ENCODE assay signal across 8 cellular contexts in genomic region chr17:50146230-50146926, GRCh38. TPM values are rescaled to one million over a fixed set of nuclear protein-coding genes. Genes with fewer than 3 reads are reported as not detected.
DNase-seq lines count a peak whose midpoint lies in the region; ATAC-seq, FAIRE-seq and TF ChIP-seq lines count a peak whose summit lies in the region.

No MANE protein-coding gene starts in this region.

- peak overlapping the region; percentile 95; the same call in 2 of the 3 replicates for H3K4me2 ChIP-seq in A549

- no peak for FAIRE-seq in A549 (lab: Jason Lieb, UNC)

- H3K27ac ChIP-seq in A549 (peak overlapping the region in 1 of 2 experiments; percentile 96; a peak in 2 of 6 replicates), brain microvascular endothelial cell (no peak overlapping the region)

- peak overlapping the region; percentile 94 for H3K4me3 Mint-ChIP-seq in HFFc6

- no peak for TF ChIP-seq POLR2A in A549 (IDR thresholded peaks at IDR 0.05; ENCODE audit: low read length)

- TF ChIP-seq CTCF in A549 (IDR thresholded peaks at IDR 0.05) (no peak), HFFc6 (IDR thresholded peaks at IDR 0.05) (peak; percentile 51), brain microvascular endothelial cell (IDR thresholded peaks at IDR 0.05; ENCODE audit: low read depth, low read length, missing control alignments) (peak; percentile 41)

- H3K4me1 Mint-ChIP-seq in HFFc6 (ENCODE audit: low read depth), result peaks cover 48% of the 10 kb centered on the region

- H3K9me3 ChIP-seq in A549 (no peaks in the 10 kb centered on the region), mononuclear cell (ENCODE audit: low read depth, low read length) (no peaks in the 10 kb centered on the region)

- H3K4me3 ChIP-seq in A549 (no peak overlapping the region), brain microvascular endothelial cell (ENCODE audit: low read depth, low read length) (peak overlapping the region; percentile 81), mononuclear cell (ENCODE audit: low read length) (peak overlapping the region; percentile 91)

- peaks cover 34% of the 10 kb centered on the region for H3K36me3 ChIP-seq in brain microvascular endothelial cell (replicated peaks)

- H3K4me1 ChIP-seq in A549 (peaks cover 41% of the 10 kb centered on the region), mononuclear cell (ENCODE audit: insufficient read depth, low read length) (peaks cover 66% of the 10 kb centered on the region)

- no peak for TF ChIP-seq EP300 in A549 (IDR thresholded peaks at IDR 0.05)

- peak overlapping the region; percentile 88 for H3K27ac Mint-ChIP-seq in HFFc6

- DNase-seq in A549 (ENCODE audit: low read depth in 1 of 2, low spot score in 1 of 2), result no peak
- DNase-seq in HFFc6, result no peak
- DNase-seq in brain microvascular endothelial cell, result no peak
- DNase-seq in cerebellar nuclear complex (lab: John Stamatoyannopoulos, UW), result no peak
- DNase-seq in SIG-M5 treated with dmso at 0.1 percent for 504 hours (lab: John Stamatoyannopoulos, UW; ENCODE audit: unreplicated experiment), result no peak

- in situ Hi-C loops in brain microvascular endothelial cell (cut with HindIII; ENCODE audit: low pct_ligation_motif_present, low sequenced_read_pairs), result no loop called here

- POLR2A ChIA-PET in A549 (lab: Yijun Ruan, JAX), result interaction anchor here (1.0 kb wide), 1 partner anchor 52 kb away, joined by 3 read pairs; no protein-coding TSS in a partner anchor

- ATAC-seq in A549 (no peak), HG02840 (IDR thresholded peaks at IDR 0.05; ENCODE audit: low FRiP score, unreplicated experiment) (no peak), GM21447 (IDR thresholded peaks at IDR 0.05; ENCODE audit: unreplicated experiment) (no peak)

- H3K27me3 ChIP-seq in brain microvascular endothelial cell (replicated peaks) (no peaks in the 10 kb centered on the region), mononuclear cell (ENCODE audit: insufficient read depth, low read length) (no peaks in the 10 kb centered on the region)

- H3K36me3 Mint-ChIP-seq in HFFc6 (ENCODE audit: low read depth), result peaks cover 27% of the 10 kb centered on the region

- no peaks in the 10 kb centered on the region for H3K9me3 Mint-ChIP-seq in HFFc6

- no peak for TF ChIP-seq RAD21 in A549 (conservative IDR thresholded peaks at IDR 0.05 in 1 of 2, IDR thresholded peaks at IDR 0.05 in 1 of 2)

- CTCF ChIA-PET in A549 (lab: Yijun Ruan, JAX), result interaction anchor here (1.6 to 60.2 kb wide), 7 partner anchors 7 to 41 kb away, joined by 5 to 1356 read pairs (median 139); partner anchors contain the start of genes PDK2 and SGCA

- WGBS in A549 (ENCODE audit: missing lambda C conversion rate), result 94% methylated on average over 7 of the region's 10 CpGs

- peaks cover 2% of the 10 kb centered on the region for H3K27me3 Mint-ChIP-seq in HFFc6 (ENCODE audit: insufficient read depth)

TF ChIP-seq in A549, 52 proteins besides CTCF, POLR2A, EP300 and RAD21:
- TF ChIP-seq, protein P1, sequence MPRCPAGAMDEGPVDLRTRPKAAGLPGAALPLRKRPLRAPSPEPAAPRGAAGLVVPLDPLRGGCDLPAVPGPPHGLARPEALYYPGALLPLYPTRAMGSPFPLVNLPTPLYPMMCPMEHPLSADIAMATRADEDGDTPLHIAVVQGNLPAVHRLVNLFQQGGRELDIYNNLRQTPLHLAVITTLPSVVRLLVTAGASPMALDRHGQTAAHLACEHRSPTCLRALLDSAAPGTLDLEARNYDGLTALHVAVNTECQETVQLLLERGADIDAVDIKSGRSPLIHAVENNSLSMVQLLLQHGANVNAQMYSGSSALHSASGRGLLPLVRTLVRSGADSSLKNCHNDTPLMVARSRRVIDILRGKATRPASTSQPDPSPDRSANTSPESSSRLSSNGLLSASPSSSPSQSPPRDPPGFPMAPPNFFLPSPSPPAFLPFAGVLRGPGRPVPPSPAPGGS (IDR thresholded peaks at IDR 0.05), result no peak
- TF ChIP-seq CHD2 (IDR thresholded peaks at IDR 0.05; ENCODE audit: low read length, partially characterized antibody) (no peak), ZC3H11A (IDR thresholded peaks at IDR 0.05) (no peak), POLR2AphosphoS2 (conservative IDR thresholded peaks at IDR 0.05; ENCODE audit: low read length) (no peak), GATA3 (IDR thresholded peaks at IDR 0.05; ENCODE audit: borderline replicate concordance) (no peak), TP53 (CRISPR knock-in tag; IDR thresholded peaks at IDR 0.05) (no peak), ZNF302 (CRISPR knock-in tag; IDR thresholded peaks at IDR 0.05) (no peak), RNF2 (IDR thresholded peaks at IDR 0.05; ENCODE audit: borderline replicate concordance, low read depth) (no peak), CEBPB (IDR thresholded peaks at IDR 0.05) (no peak), RFX5 (IDR thresholded peaks at IDR 0.05) (no peak), CHD4 (IDR thresholded peaks at IDR 0.05; ENCODE audit: borderline replicate concordance) (no peak), RCOR1 (IDR thresholded peaks at IDR 0.05; ENCODE audit: low read depth, low read length) (no peak)
- TF ChIP-seq, protein P2, sequence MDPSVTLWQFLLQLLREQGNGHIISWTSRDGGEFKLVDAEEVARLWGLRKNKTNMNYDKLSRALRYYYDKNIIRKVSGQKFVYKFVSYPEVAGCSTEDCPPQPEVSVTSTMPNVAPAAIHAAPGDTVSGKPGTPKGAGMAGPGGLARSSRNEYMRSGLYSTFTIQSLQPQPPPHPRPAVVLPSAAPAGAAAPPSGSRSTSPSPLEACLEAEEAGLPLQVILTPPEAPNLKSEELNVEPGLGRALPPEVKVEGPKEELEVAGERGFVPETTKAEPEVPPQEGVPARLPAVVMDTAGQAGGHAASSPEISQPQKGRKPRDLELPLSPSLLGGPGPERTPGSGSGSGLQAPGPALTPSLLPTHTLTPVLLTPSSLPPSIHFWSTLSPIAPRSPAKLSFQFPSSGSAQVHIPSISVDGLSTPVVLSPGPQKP (IDR thresholded peaks at IDR 0.05; ENCODE audit: low read depth, low read length), result no peak

RNA-seq across cellular contexts. Expression of gene PPP1R9B, which starts 4.1 kb away (rescaled TPM):
- polyA plus RNA-seq in A549 (2011; rRNA removed), result 16.8 and 22.0 TPM in 2 replicates
- polyA plus RNA-seq in A549 (2012; cell fraction: cytosol; rRNA removed), result 18.9 and 19.4 TPM in 2 replicates
- 35.8 and 44.2 TPM in 2 replicates for polyA plus RNA-seq in A549 (2012; cell fraction: nucleus; rRNA removed)
- 32.4 to 40.6 TPM (median 35.8 TPM) in 3 replicates for polyA plus RNA-seq in A549 (2017; fragmentation: RNase III; extraction: RNeasy Plus Mini Kit Qiagen cat#74134 plus additional on column Dnase treatment)
- polyA minus RNA-seq in A549 (2011; rRNA and poly(A)+ RNA removed), result 25.9 and 27.1 TPM in 2 replicates
- total RNA-seq in HFFc6 (2021; fragmentation: NEBNext Ultra II Directional; extraction: Animal tissue kit (Norgen Biotek cat#: 25700)), result 10 to 100 TPM; 66.4 to 78.5 (median 68.7) TPM
- total RNA-seq in mononuclear cell, result 53.0 TPM

RNA-seq across cellular contexts. Expression of gene SAMD14, which starts 16.4 kb away (rescaled TPM):
- polyA plus RNA-seq in A549 (2011; rRNA removed) (0.12 and 0.15 TPM in 2 replicates), A549 (2017; fragmentation: RNase III; extraction: RNeasy Plus Mini Kit Qiagen cat#74134 plus additional on column Dnase treatment) (0.42 to 0.75 TPM (median 0.74 TPM) in 3 replicates)
- polyA plus RNA-seq in A549 (2012; cell fraction: cytosol; rRNA removed), result 0.22 and 0.31 TPM in 2 replicates
- polyA plus RNA-seq in A549 (2012; cell fraction: nucleus; rRNA removed), result 1.5 and 1.8 TPM in 2 replicates
- polyA minus RNA-seq in A549 (2011; rRNA and poly(A)+ RNA removed), result 0.58 and 0.83 TPM in 2 replicates
- total RNA-seq in HFFc6 (2021; fragmentation: NEBNext Ultra II Directional; extraction: Animal tissue kit (Norgen Biotek cat#: 25700)), result 10 to 100 TPM in 4 of 6 experiments, 1 to 10 TPM in 2; 4.3 to 14.1 (median 11.4) TPM
- 0.63 TPM for total RNA-seq in mononuclear cell

RNA-seq across cellular contexts. Expression of gene SGCA, which starts 19.4 kb away (rescaled TPM):
- 0.44 and 0.90 TPM in 2 replicates for polyA plus RNA-seq in A549 (2011; rRNA removed)
- polyA plus RNA-seq in A549 (2012; cell fraction: cytosol; rRNA removed), result 1.8 and 3.2 TPM in 2 replicates
- polyA plus RNA-seq in A549 (2012; cell fraction: nucleus; rRNA removed), result 1.2 and 1.9 TPM in 2 replicates
- 1.5 to 3.4 TPM (median 1.9 TPM) in 3 replicates for polyA plus RNA-seq in A549 (2017; fragmentation: RNase III; extraction: RNeasy Plus Mini Kit Qiagen cat#74134 plus additional on column Dnase treatment)
- not detected in 2 replicates for polyA minus RNA-seq in A549 (2011; rRNA and poly(A)+ RNA removed)
- total RNA-seq in HFFc6 (2021; fragmentation: NEBNext Ultra II Directional; extraction: Animal tissue kit (Norgen Biotek cat#: 25700)), result under 1 TPM; 0.28 to 0.91 (median 0.76) TPM
- total RNA-seq in mononuclear cell, result not detected

RNA-seq across cellular contexts. Expression of gene PDK2, which starts 51.2 kb away (rescaled TPM):
- polyA plus RNA-seq in A549 (2011; rRNA removed) (28.5 and 34.4 TPM in 2 replicates), A549 (2017; fragmentation: RNase III; extraction: RNeasy Plus Mini Kit Qiagen cat#74134 plus additional on column Dnase treatment) (14.1 to 19.8 TPM (median 15.2 TPM) in 3 replicates)
- 59.2 and 79.0 TPM in 2 replicates for polyA plus RNA-seq in A549 (2012; cell fraction: cytosol; rRNA removed)
- 67.5 and 95.4 TPM in 2 replicates for polyA plus RNA-seq in A549 (2012; cell fraction: nucleus; rRNA removed)
- 65.2 and 71.3 TPM in 2 replicates for polyA minus RNA-seq in A549 (2011; rRNA and poly(A)+ RNA removed)
- 10 to 100 TPM; 26.6 to 35.6 (median 29.6) TPM for total RNA-seq in HFFc6 (2021; fragmentation: NEBNext Ultra II Directional; extraction: Animal tissue kit (Norgen Biotek cat#: 25700))
- total RNA-seq in mononuclear cell, result 10.1 TPM

RNA-seq across cellular contexts. Expression of gene COL1A1, which starts 55.1 kb away (rescaled TPM):
- polyA plus RNA-seq in A549 (2011; rRNA removed) (4.4 and 4.6 TPM in 2 replicates), A549 (2017; fragmentation: RNase III; extraction: RNeasy Plus Mini Kit Qiagen cat#74134 plus additional on column Dnase treatment) (18.1 to 34.3 TPM (median 31.6 TPM) in 3 replicates)
- polyA plus RNA-seq in A549 (2012; cell fraction: cytosol; rRNA removed), result 14.2 and 19.6 TPM in 2 replicates
- 66.1 and 69.4 TPM in 2 replicates for polyA plus RNA-seq in A549 (2012; cell fraction: nucleus; rRNA removed)
- polyA minus RNA-seq in A549 (2011; rRNA and poly(A)+ RNA removed), result 10.9 TPM in 2 replicates
- total RNA-seq in HFFc6 (2021; fragmentation: NEBNext Ultra II Directional; extraction: Animal tissue kit (Norgen Biotek cat#: 25700)), result 1,000 to 10,000 TPM; 4,948 to 7,804 (median 5,240) TPM
- 2.9 TPM for total RNA-seq in mononuclear cell
